In genomic region chr19:38837304-38837626, GRCh38 we compare ENCODE assay signal across 1 cellular context.
TF ChIP-seq lines count a peak whose summit lies in the region.

No MANE protein-coding gene starts in this region.

TF ChIP-seq in liver, 16 proteins besides CTCF, POLR2A, EP300 and RAD21 (continued from another document):
- no peak for TF ChIP-seq RXRA (IDR thresholded peaks at IDR 0.05)
- TF ChIP-seq TAF1 (conservative IDR thresholded peaks at IDR 0.05), result no peak
- no peak for TF ChIP-seq JUND (IDR thresholded peaks at IDR 0.05)
- no peak for TF ChIP-seq EGR1 (IDR thresholded peaks at IDR 0.05; ENCODE audit: low read depth in 2 of 2)
- TF ChIP-seq SP1 (IDR thresholded peaks at IDR 0.05), result no peak
- no peak for TF ChIP-seq HNF4G (IDR thresholded peaks at IDR 0.05)
- TF ChIP-seq YY1 (IDR thresholded peaks at IDR 0.05), result no peak
- TF ChIP-seq ATF3 (IDR thresholded peaks at IDR 0.05), result no peak
- TF ChIP-seq, protein P1, sequence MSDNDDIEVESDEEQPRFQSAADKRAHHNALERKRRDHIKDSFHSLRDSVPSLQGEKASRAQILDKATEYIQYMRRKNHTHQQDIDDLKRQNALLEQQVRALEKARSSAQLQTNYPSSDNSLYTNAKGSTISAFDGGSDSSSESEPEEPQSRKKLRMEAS (IDR thresholded peaks at IDR 0.05), result no peak
- no peak for TF ChIP-seq REST (IDR thresholded peaks at IDR 0.05)
TF ChIP-seq in liver: peak in this region for 0.
